18 cellular contexts compared by ENCODE assay signal in the genomic region with DNA sequence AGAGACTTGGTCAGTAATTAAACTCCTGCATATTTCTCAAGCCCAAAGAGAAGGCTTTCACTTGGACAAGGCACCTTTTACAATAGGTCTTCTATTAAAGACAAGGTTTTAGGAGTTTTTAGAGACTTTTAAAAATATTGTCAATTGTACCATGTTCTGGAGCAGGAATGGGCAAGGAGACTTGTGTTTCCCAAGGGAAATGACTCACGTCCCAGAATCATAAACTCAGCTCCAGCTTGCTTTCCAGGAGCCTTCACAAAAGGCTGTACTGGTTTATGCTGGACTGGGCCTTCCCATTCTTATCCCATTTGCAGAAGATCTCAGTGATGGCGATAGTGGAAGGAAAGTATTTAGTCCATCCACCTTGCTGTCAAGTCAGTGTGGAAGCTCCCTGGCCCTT. TPM values are rescaled to one million over a fixed set of nuclear protein-coding genes. Genes with fewer than 3 reads are reported as not detected.
DNase-seq lines count a peak whose midpoint lies in the region; ATAC-seq, FAIRE-seq and TF ChIP-seq lines count a peak whose summit lies in the region.
"Had no signal": no experiment of that assay in that cellular context is flagged by ENCODE, and none has a peak within 500 bp of the region (broad histone marks: within the 10 kb centered on the region; RNA-seq: fewer than 3 reads in every experiment).

No MANE protein-coding gene starts in this region.

- peak; percentile 69 for DNase-seq in A172 (ENCODE audit: low spot score)
- DNase-seq in H54 (ENCODE audit: insufficient read length, low spot score), result no peak
- DNase-seq in astrocyte of the hippocampus (ENCODE audit: low read depth, low spot score), result peak; percentile 36
- peak; percentile 81 for DNase-seq in glomerular endothelial cell (ENCODE audit: extremely low read depth, low read depth, low spot score)
- no peak for DNase-seq in activated gamma-delta T cell (lab: John Stamatoyannopoulos, UW)
- no peak for DNase-seq in GOT3 (lab: John Stamatoyannopoulos, UW)
- DNase-seq: activated effector memory CD4-positive, alpha-beta T cell treated with anti-CD3 and anti-CD28 coated beads, Interleukin-2, amount 50 U/mL, for 16 hours; NCI-H1105 treated with DMSO at 0.1 percent for 48 hours; NCI-H2227 treated with DMSO at 0.1 percent for 48 hours; retina; stimulated activated CD8-positive, alpha-beta memory T cell treated with anti-CD3 and anti-CD28 coated beads, Interleukin-4, amount 100 ng/mL, for 48 hours; upper lobe of right lung had no signal

- ATAC-seq in HG03095 (IDR thresholded peaks at IDR 0.05; ENCODE audit: unreplicated experiment), result no peak
- no peak for ATAC-seq in GM21515 (IDR thresholded peaks at IDR 0.05; ENCODE audit: unreplicated experiment)
- ATAC-seq: HCT116, K562, SK-N-SH treated with all-trans-retinoic acid at 6 μM for 48 hours, upper lobe of right lung had no signal

- TF ChIP-seq POLR2A in H54 (IDR thresholded peaks at IDR 0.05; ENCODE audit: low read depth, low read length), result no peak

- FAIRE-seq in H54 (lab: Jason Lieb, UNC), result peak; percentile 62
- FAIRE-seq: endometrium, K562 had no signal

RNA-seq across cellular contexts. Expression of gene GLI3, which starts 7.8 kb away (rescaled TPM):
- total RNA-seq in A172 (2014; rRNA removed; shearing (Covaris generic)), result 2.5 and 2.8 TPM in 2 replicates
- total RNA-seq in glomerular endothelial cell, result 7.0 and 10.9 TPM in 2 replicates

Comparison
In these comparisons a context has a peak if more than half of its experiments do, and no peak if none do; other contexts are left out.
1. DNase-seq: peak in A172 (single experiment), astrocyte of the hippocampus (single experiment) and glomerular endothelial cell (single experiment); none in H54 (single experiment), activated gamma-delta T cell (single experiment) and GOT3 (single experiment).